In genomic region chr11:62882428-62882742, GRCh38 we compare ENCODE assay signal across 8 cellular contexts. TPM values are rescaled to one million over a fixed set of nuclear protein-coding genes. Genes with fewer than 3 reads are reported as not detected.
A peak's percentile ranks its signal among the peaks of the same experiment; 100 is the strongest.
DNase-seq lines count a peak whose midpoint lies in the region; ATAC-seq, FAIRE-seq and TF ChIP-seq lines count a peak whose summit lies in the region.

No MANE protein-coding gene starts in this region.

- H3K4me2 ChIP-seq in astrocyte (ENCODE audit: low read length): peak overlapping the region; percentile 87

- no peak for ATAC-seq in activated T-cell treated with anti-CD3 and anti-CD28 coated beads, Interleukin-2, amount 50 U/mL, for 4 hours
- ATAC-seq in right lobe of liver (no peak), HG03135 (IDR thresholded peaks at IDR 0.05; ENCODE audit: unreplicated experiment) (no peak)

- TF ChIP-seq CTCF in astrocyte (IDR thresholded peaks at IDR 0.05; ENCODE audit: insufficient read depth, low read depth, low read length) (no peak), right lobe of liver (IDR thresholded peaks at IDR 0.05) (no peak)

- no peaks in the 10 kb centered on the region for H3K9me3 Mint-ChIP-seq in activated T-cell treated with anti-CD3 and anti-CD28 coated beads, Interleukin-2, amount 50 U/mL, for 4 hours
- H3K9me3 Mint-ChIP-seq in astrocyte (ENCODE audit: unreplicated experiment): no peaks in the 10 kb centered on the region

- WGBS in right lobe of liver (ENCODE audit: insufficient coverage, low coverage, low lambda C conversion rate, missing lambda C conversion rate): 60% methylated on average over 4 of the region's 6 CpGs
- WGBS in thymus: 87% methylated on average over 6 of the region's 6 CpGs

- peak overlapping the region; percentile 99 for H3K27ac Mint-ChIP-seq in astrocyte (ENCODE audit: unreplicated experiment)

- peak overlapping the region; percentile 99 for H3K4me3 Mint-ChIP-seq in activated T-cell treated with anti-CD3 and anti-CD28 coated beads, Interleukin-2, amount 50 U/mL, for 4 hours
- H3K4me3 Mint-ChIP-seq in astrocyte (ENCODE audit: unreplicated experiment): peak overlapping the region; percentile 99

- peak overlapping the region; percentile 97 for H3K27ac ChIP-seq in astrocyte (ENCODE audit: low read depth, low read length)
- peak overlapping the region in 2 of 3 donors; percentile 12 to 93 for H3K27ac ChIP-seq in right lobe of liver
- H3K27ac ChIP-seq in thymus (ENCODE audit: low read depth): no peak overlapping the region

- H3K36me3 Mint-ChIP-seq in activated T-cell treated with anti-CD3 and anti-CD28 coated beads, Interleukin-2, amount 50 U/mL, for 4 hours (ENCODE audit: insufficient read depth): peaks cover 53% of the 10 kb centered on the region
- H3K36me3 Mint-ChIP-seq in astrocyte (ENCODE audit: low read depth, unreplicated experiment): peaks cover 33% of the 10 kb centered on the region

- H3K27me3 Mint-ChIP-seq in activated T-cell treated with anti-CD3 and anti-CD28 coated beads, Interleukin-2, amount 50 U/mL, for 4 hours (ENCODE audit: low read depth): no peaks in the 10 kb centered on the region
- H3K27me3 Mint-ChIP-seq in astrocyte (ENCODE audit: low read depth, unreplicated experiment): no peaks in the 10 kb centered on the region

- no peak for FAIRE-seq in astrocyte (lab: Jason Lieb, UNC)

- peaks cover 68% of the 10 kb centered on the region for H3K79me2 ChIP-seq in astrocyte (ENCODE audit: insufficient read depth, low read length)

- no peak overlapping the region for H2AFZ ChIP-seq in astrocyte (ENCODE audit: low read depth, low read length)

- H3K4me1 Mint-ChIP-seq in activated T-cell treated with anti-CD3 and anti-CD28 coated beads, Interleukin-2, amount 50 U/mL, for 4 hours (ENCODE audit: low read depth): peaks cover 53% of the 10 kb centered on the region
- H3K4me1 Mint-ChIP-seq in astrocyte (ENCODE audit: low read depth, unreplicated experiment): peaks cover 29% of the 10 kb centered on the region

- H3K27me3 ChIP-seq in astrocyte (ENCODE audit: insufficient read depth, low read length) (no peaks in the 10 kb centered on the region), right lobe of liver (no peaks in the 10 kb centered on the region), thymus (ENCODE audit: control insufficient read depth, insufficient read depth) (no peaks in the 10 kb centered on the region)

- H4K20me1 ChIP-seq in astrocyte (ENCODE audit: insufficient read depth, low read length): peaks cover 49% of the 10 kb centered on the region

- H3K9me3 ChIP-seq in astrocyte (ENCODE audit: insufficient read depth, low read depth, low read length): no peaks in the 10 kb centered on the region
- H3K9me3 ChIP-seq in right lobe of liver: no peaks in the 10 kb centered on the region
- H3K9me3 ChIP-seq in thymus (ENCODE audit: control insufficient read depth): no peaks in the 10 kb centered on the region

- H3K4me1 ChIP-seq in astrocyte (ENCODE audit: insufficient read depth, low read length) (peaks cover 32% of the 10 kb centered on the region), right lobe of liver (peaks cover 0 to 32% (median 11%) of the 10 kb centered on the region in 4 donors), thymus (ENCODE audit: control insufficient read depth, insufficient read depth, low read length) (peaks cover 17% of the 10 kb centered on the region)

- peaks cover 43% of the 10 kb centered on the region for H3K36me3 ChIP-seq in astrocyte (ENCODE audit: insufficient read depth, low read length)
- H3K36me3 ChIP-seq in right lobe of liver: peaks cover 0 to 50% (median 28%) of the 10 kb centered on the region in 4 donors
- H3K36me3 ChIP-seq in thymus (ENCODE audit: control insufficient read depth, insufficient read depth): peaks cover 46% of the 10 kb centered on the region

- DNase-seq in activated T-cell treated with anti-CD3 and anti-CD28 coated beads, Interleukin-2, amount 50 U/mL, for 4 hours: no peak
- DNase-seq in activated T-cell treated with anti-CD3 and anti-CD28 coated beads for 4 hours (no peak), astrocyte (ENCODE audit: low read depth) (no peak), right lobe of liver (no peak), DMS53 treated with DMSO at 0.1 percent for 48 hours (lab: John Stamatoyannopoulos, UW; ENCODE audit: unreplicated experiment) (no peak), cerebellum (ENCODE audit: low spot score) (no peak)

- intact Hi-C loops in right lobe of liver (cut with DNase I): no loop called here

- peak overlapping the region; percentile 100 for H3K9ac ChIP-seq in astrocyte (ENCODE audit: low read length)

- TF ChIP-seq POLR2A in right lobe of liver (IDR thresholded peaks at IDR 0.05): no peak

- H3K4me3 ChIP-seq in astrocyte (ENCODE audit: insufficient read depth, low read depth, low read length) (peak overlapping the region; percentile 81), right lobe of liver (peak overlapping the region; percentile 96 to 100 (median 98)), thymus (ENCODE audit: low read length) (peak overlapping the region; percentile 89)

RNA-seq across cellular contexts. Expression of gene SLC3A2, which starts 1.7 kb away (rescaled TPM):
- total RNA-seq in activated T-cell treated with anti-CD3 and anti-CD28 coated beads, Interleukin-2, amount 50 U/mL, for 4 hours: 100 to 1,000 TPM; 580 to 683 (median 586) TPM
- total RNA-seq in astrocyte (588 and 592 TPM in 2 replicates), right lobe of liver (100 to 1,000 TPM in 1 of 6 experiments, 10 to 100 TPM in 5; 39.8 to 106 (median 63.0) TPM), cerebellum (64.1 TPM)
- 96.6 TPM for polyA plus RNA-seq in thymus

RNA-seq across cellular contexts. Expression of gene CHRM1, which starts 38.8 kb away (rescaled TPM):
- total RNA-seq in activated T-cell treated with anti-CD3 and anti-CD28 coated beads, Interleukin-2, amount 50 U/mL, for 4 hours: not detected
- total RNA-seq in astrocyte: not detected in 2 replicates
- total RNA-seq in right lobe of liver: not detected
- polyA plus RNA-seq in thymus: 0.05 TPM
- not detected for total RNA-seq in cerebellum

RNA-seq across cellular contexts. Expression of gene WDR74, which starts 43.0 kb away (rescaled TPM):
- 100 to 1,000 TPM; 228 to 254 (median 235) TPM for total RNA-seq in activated T-cell treated with anti-CD3 and anti-CD28 coated beads, Interleukin-2, amount 50 U/mL, for 4 hours
- total RNA-seq in astrocyte: 46.8 and 53.5 TPM in 2 replicates
- 10 to 100 TPM; 17.6 to 30.6 (median 24.3) TPM for total RNA-seq in right lobe of liver
- 57.2 TPM for polyA plus RNA-seq in thymus
- total RNA-seq in cerebellum: 31.2 TPM

RNA-seq across cellular contexts. Expression of gene TEX54, which starts 49.7 kb away (rescaled TPM):
- total RNA-seq in activated T-cell treated with anti-CD3 and anti-CD28 coated beads, Interleukin-2, amount 50 U/mL, for 4 hours: under 1 TPM; 0.63 to 0.92 (median 0.89) TPM
- total RNA-seq in astrocyte: not detected in 2 replicates
- total RNA-seq in right lobe of liver: not detected
- 1.3 TPM for polyA plus RNA-seq in thymus
- total RNA-seq in cerebellum: not detected

RNA-seq across cellular contexts. Expression of gene STX5, which starts 50.5 kb away (rescaled TPM):
- 10 to 100 TPM; 22.3 to 31.6 (median 28.4) TPM for total RNA-seq in activated T-cell treated with anti-CD3 and anti-CD28 coated beads, Interleukin-2, amount 50 U/mL, for 4 hours
- total RNA-seq in astrocyte (44.2 and 45.7 TPM in 2 replicates), right lobe of liver (10 to 100 TPM; 22.1 to 27.8 (median 24.6) TPM), cerebellum (24.3 TPM)
- 31.2 TPM for polyA plus RNA-seq in thymus
